In the genomic region with DNA sequence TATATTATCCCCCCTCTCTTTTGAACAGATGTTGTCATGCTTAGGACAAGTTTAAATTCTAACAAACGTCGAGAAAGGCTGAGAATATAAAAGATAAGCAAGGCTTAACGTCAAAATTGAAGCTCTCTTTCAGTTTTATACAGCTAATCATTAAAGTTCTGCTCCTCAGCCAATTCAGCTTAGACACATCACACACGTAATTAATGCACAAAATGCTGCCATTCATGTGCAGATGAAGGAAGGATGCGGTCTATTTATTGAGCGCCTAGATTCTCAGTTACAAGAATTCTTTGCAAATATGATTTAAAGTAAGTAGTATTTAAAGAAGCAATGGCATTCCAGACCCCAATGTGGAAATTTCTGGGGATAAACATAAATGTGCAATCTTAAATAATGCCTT, we compare ENCODE assay signal across 10 cellular contexts.
A peak's percentile ranks its signal among the peaks of the same experiment; 100 is the strongest.
DNase-seq lines count a peak whose midpoint lies in the region; ATAC-seq and TF ChIP-seq lines count a peak whose summit lies in the region.
"Had no signal": no experiment of that assay in that cellular context is flagged by ENCODE, and none has a peak within 500 bp of the region (broad histone marks: within the 10 kb centered on the region; RNA-seq: fewer than 3 reads in every experiment).

No MANE protein-coding gene starts in this region.

- POLR2A ChIA-PET in activated CD4-positive, alpha-beta memory T cell treated with anti-CD3 and anti-CD28 coated beads, Interleukin-2, amount 10 ng/mL, durations not matched to agents 7 days and 5 days (lab: Charles Lee), result interaction anchor here (0.9 to 3.0 kb wide), 14 partner anchors 8 to 171 kb away, joined by 3 to 28 read pairs (median 4); partner anchors contain the start of genes FARS2, LYRM4 and RPP40

- no peaks in the 10 kb centered on the region for H3K9me3 ChIP-seq in gastrocnemius medialis
- H3K9me3 ChIP-seq: adrenal gland, prostate gland had no signal

- H3K36me3 Mint-ChIP-seq in activated CD4-positive, alpha-beta memory T cell treated with anti-CD3 and anti-CD28 coated beads, Interleukin-2, amount 10 ng/mL, durations not matched to agents 7 days and 5 days (ENCODE audit: low read depth), result peaks cover 3% of the 10 kb centered on the region
- H3K36me3 Mint-ChIP-seq in naive B cell, result no peaks in the 10 kb centered on the region

- H3K4me3 Mint-ChIP-seq in activated CD4-positive, alpha-beta memory T cell treated with anti-CD3 and anti-CD28 coated beads, Interleukin-2, amount 10 ng/mL, durations not matched to agents 7 days and 5 days, result peak overlapping the region; percentile 57
- peak overlapping the region; percentile 63 to 91 (median 78) for H3K4me3 Mint-ChIP-seq in naive B cell

- H3K4me1 ChIP-seq in gastrocnemius medialis, result peaks cover 0 to 9% of the 10 kb centered on the region in 2 donors
- H3K4me1 ChIP-seq: adrenal gland, prostate gland had no signal

- DNase-seq in COLO829 (ENCODE audit: low spot score), result peak; percentile 14
- DNase-seq in activated CD4-positive, alpha-beta memory T cell treated with anti-CD3 and anti-CD28 coated beads, Interleukin-2, amount 10 ng/mL, durations not matched to agents 7 days and 5 days, result no peak
- no peak for DNase-seq in naive B cell
- no peak for DNase-seq in NCI-H524 (lab: John Stamatoyannopoulos, UW)
- DNase-seq in gastrocnemius medialis, result no peak
- no peak for DNase-seq in NCI-H510A (lab: John Stamatoyannopoulos, UW)
- no peak for DNase-seq in GM10266 (ENCODE audit: extremely low spot score)

- H3K9me3 Mint-ChIP-seq in activated CD4-positive, alpha-beta memory T cell treated with anti-CD3 and anti-CD28 coated beads, Interleukin-2, amount 10 ng/mL, durations not matched to agents 7 days and 5 days, result no peaks in the 10 kb centered on the region
- no peaks in the 10 kb centered on the region for H3K9me3 Mint-ChIP-seq in naive B cell

- CTCF ChIA-PET in activated CD4-positive, alpha-beta memory T cell treated with anti-CD3 and anti-CD28 coated beads, Interleukin-2, amount 10 ng/mL, durations not matched to agents 7 days and 5 days (lab: Charles Lee), result interaction anchor here (0.8 to 2.0 kb wide), 17 partner anchors 10 to 205 kb away, joined by 3 to 18 read pairs (median 3); no protein-coding TSS in a partner anchor

- peak overlapping the region in 1 of 4 donors; percentile 10 for H3K27ac ChIP-seq in gastrocnemius medialis
- H3K27ac ChIP-seq: prostate gland had no signal

- H3K27me3 Mint-ChIP-seq in activated CD4-positive, alpha-beta memory T cell treated with anti-CD3 and anti-CD28 coated beads, Interleukin-2, amount 10 ng/mL, durations not matched to agents 7 days and 5 days, result no peaks in the 10 kb centered on the region
- no peaks in the 10 kb centered on the region for H3K27me3 Mint-ChIP-seq in naive B cell

- no peaks in the 10 kb centered on the region for H3K36me3 ChIP-seq in gastrocnemius medialis
- H3K36me3 ChIP-seq: adrenal gland, prostate gland had no signal

- no peak for TF ChIP-seq POLR2A in gastrocnemius medialis (IDR thresholded peaks at IDR 0.05)

- peaks cover 54% of the 10 kb centered on the region for H3K4me1 Mint-ChIP-seq in activated CD4-positive, alpha-beta memory T cell treated with anti-CD3 and anti-CD28 coated beads, Interleukin-2, amount 10 ng/mL, durations not matched to agents 7 days and 5 days
- peaks cover 22 to 42% (median 35%) of the 10 kb centered on the region in 3 donors for H3K4me1 Mint-ChIP-seq in naive B cell

- no peak overlapping the region for H3K4me3 ChIP-seq in gastrocnemius medialis
- H3K4me3 ChIP-seq: prostate gland had no signal

- in situ Hi-C loops in gastrocnemius medialis (cut with MboI; ENCODE audit: low sequenced_read_pairs in 4 of 4), result no loop called here

- ATAC-seq in HG02973 (IDR thresholded peaks at IDR 0.05; ENCODE audit: unreplicated experiment), result peak; percentile 8
- ATAC-seq in naive B cell (ENCODE audit: low read depth in 2 of 2), result no peak
- no peak for ATAC-seq in gastrocnemius medialis

- peak overlapping the region; percentile 89 for H3K27ac Mint-ChIP-seq in activated CD4-positive, alpha-beta memory T cell treated with anti-CD3 and anti-CD28 coated beads, Interleukin-2, amount 10 ng/mL, durations not matched to agents 7 days and 5 days
- peak overlapping the region; percentile 49 to 90 (median 80) for H3K27ac Mint-ChIP-seq in naive B cell

- no peak for TF ChIP-seq CTCF in gastrocnemius medialis (IDR thresholded peaks at IDR 0.05 in 4 of 5, conservative IDR thresholded peaks at IDR 0.05 in 1 of 5)
- TF ChIP-seq CTCF in GM10266 (IDR thresholded peaks at IDR 0.05; ENCODE audit: control insufficient read depth, insufficient read depth, low read depth, missing control alignments), result no peak

- intact Hi-C loops in gastrocnemius medialis (cut with DNase I; ENCODE audit: low total_unique reads), result no loop called here

- H3K27me3 ChIP-seq in gastrocnemius medialis, result no peaks in the 10 kb centered on the region
- H3K27me3 ChIP-seq: adrenal gland had no signal
